Comparison of ENCODE assay signal across 14 cellular contexts in the genomic region with DNA sequence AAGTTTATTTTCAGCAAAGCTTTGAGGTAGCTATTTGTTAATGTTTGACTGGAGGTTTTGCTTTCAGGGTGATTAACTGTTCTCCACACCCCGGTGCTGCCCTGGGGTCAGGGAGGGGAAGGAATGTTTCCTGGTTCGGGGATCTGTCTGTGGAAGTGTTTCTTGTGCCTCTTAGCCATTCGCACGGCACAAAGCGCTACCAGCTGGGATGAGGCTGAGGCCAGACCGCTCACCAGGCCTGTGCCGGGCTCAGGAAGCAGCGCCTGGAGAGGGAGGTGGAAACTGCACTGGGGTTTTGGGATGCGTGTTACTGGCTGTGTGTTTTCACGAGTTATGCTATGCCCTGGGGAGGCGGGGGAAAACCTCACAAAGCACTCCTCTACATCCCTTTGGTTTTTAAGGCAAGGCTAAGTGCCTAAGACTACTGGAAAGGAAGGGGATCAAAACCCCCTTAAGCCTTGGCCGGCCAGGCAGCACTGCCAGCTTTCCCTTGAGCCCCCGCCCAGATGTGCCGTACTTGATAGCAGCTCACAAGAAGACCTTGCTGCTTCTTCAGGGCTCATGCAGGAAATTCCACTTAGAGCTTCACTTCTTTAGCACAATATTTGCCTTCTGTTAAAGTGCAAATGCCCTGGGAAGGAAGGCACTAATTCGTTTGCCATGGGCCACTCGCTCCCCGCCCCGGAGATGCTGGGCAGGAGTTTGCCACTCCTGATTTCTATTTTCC.
DNase-seq lines count a peak whose midpoint lies in the region; ATAC-seq and TF ChIP-seq lines count a peak whose summit lies in the region.
"Had no signal": no experiment of that assay in that cellular context is flagged by ENCODE, and none has a peak within 500 bp of the region (broad histone marks: within the 10 kb centered on the region; RNA-seq: fewer than 3 reads in every experiment).

No MANE protein-coding gene starts in this region.

- no peak overlapping the region for H3K9ac ChIP-seq in trophoblast cell (ENCODE audit: low read length)

- WGBS in trophoblast cell (ENCODE audit: extremely low coverage, insufficient coverage, insufficient read length): no CpG with 5 or more reads among the region's 18 CpGs

- no peak overlapping the region for H3K4ac ChIP-seq in trophoblast cell (ENCODE audit: low read depth, low read length)

- no peak overlapping the region for H4K8ac ChIP-seq in trophoblast cell (ENCODE audit: low read depth, low read length)

- H3K79me2 ChIP-seq in trophoblast cell (ENCODE audit: control insufficient read depth, insufficient read depth, low read length, poor library complexity): no peaks in the 10 kb centered on the region

- CTCF ChIA-PET in Calu3 (lab: Charles Lee): interaction anchor here (1.2 kb wide), 1 partner anchor 11 kb away, joined by 3 read pairs; no protein-coding TSS in a partner anchor

- no peak overlapping the region for H3K23ac ChIP-seq in trophoblast cell (ENCODE audit: low read length)

- no peaks in the 10 kb centered on the region for H3K36me3 Mint-ChIP-seq in Calu3 (ENCODE audit: insufficient read depth, unreplicated experiment)
- H3K36me3 Mint-ChIP-seq: naive thymus-derived CD4-positive, alpha-beta T cell had no signal

- H4K12ac ChIP-seq in trophoblast cell (ENCODE audit: low read depth, low read length): no peak overlapping the region

- H3K27ac ChIP-seq in trophoblast cell (ENCODE audit: low read depth, low read length): no peak overlapping the region

- no peak overlapping the region for H4K91ac ChIP-seq in trophoblast cell (ENCODE audit: low read depth, low read length)

- H3K27me3 Mint-ChIP-seq in Calu3 (ENCODE audit: unreplicated experiment): peaks cover 40% of the 10 kb centered on the region

- peak overlapping the region; percentile 22 for H3K4me3 Mint-ChIP-seq in Calu3 (ENCODE audit: low read depth, unreplicated experiment)
- H3K4me3 Mint-ChIP-seq: activated T-cell treated with anti-CD3 and anti-CD28 coated beads, Interleukin-2, amount 50 U/mL, for 24 hours; B cell; naive thymus-derived CD4-positive, alpha-beta T cell had no signal

- H3K14ac ChIP-seq in trophoblast cell (ENCODE audit: low read length): no peak overlapping the region

- no peak overlapping the region for H2BK12ac ChIP-seq in trophoblast cell (ENCODE audit: low read length)

- peaks cover 0 to 3% of the 10 kb centered on the region in 2 experiments for H3K4me1 ChIP-seq in trophoblast cell (ENCODE audit: control insufficient read depth in 1 of 2, insufficient read depth in 2 of 2, low read length in 2 of 2)

- no peaks in the 10 kb centered on the region for H3K9me3 Mint-ChIP-seq in Calu3 (ENCODE audit: low read depth, unreplicated experiment)
- H3K9me3 Mint-ChIP-seq: activated T-cell treated with anti-CD3 and anti-CD28 coated beads, Interleukin-2, amount 50 U/mL, for 24 hours had no signal

- H3K9me3 ChIP-seq in trophoblast cell (ENCODE audit: insufficient read depth, low read depth, low read length): peaks cover 5% of the 10 kb centered on the region
- H3K9me3 ChIP-seq: HAP-1 had no signal

- no peaks in the 10 kb centered on the region for H3K27me3 ChIP-seq in trophoblast cell (ENCODE audit: insufficient read depth, low read length)

- H2AK5ac ChIP-seq in trophoblast cell (ENCODE audit: low read length): no peak overlapping the region

- H3K79me1 ChIP-seq in trophoblast cell (ENCODE audit: low read length): no peaks in the 10 kb centered on the region

- no TSS peak for BruUV-seq in Calu3 (replicated peaks; lab: Mats Ljungman, UMichigan)

- H2AFZ ChIP-seq in trophoblast cell (ENCODE audit: insufficient read depth, low read length, poor library complexity): no peak overlapping the region

- H3K27ac Mint-ChIP-seq in Calu3 (ENCODE audit: unreplicated experiment): no peak overlapping the region
- H3K27ac Mint-ChIP-seq: activated T-cell treated with anti-CD3 and anti-CD28 coated beads, Interleukin-2, amount 50 U/mL, for 24 hours; B cell; naive thymus-derived CD4-positive, alpha-beta T cell had no signal

- no peak overlapping the region for H3K18ac ChIP-seq in trophoblast cell (ENCODE audit: low read length)

- intact Hi-C loops in Calu3 (cut with micrococcal nuclease; ENCODE audit: unreplicated experiment): loop anchor here (10.0 kb wide), 1 partner anchor 104 kb away; no protein-coding TSS in a partner anchor

- no peak for TF ChIP-seq CTCF in Calu3 (IDR thresholded peaks at IDR 0.05; ENCODE audit: unreplicated experiment)
- no peak for TF ChIP-seq CTCF in epithelial cell of esophagus (IDR thresholded peaks at IDR 0.05; ENCODE audit: insufficient read depth, low read depth, low read length, missing control alignments)

- DNase-seq in Calu3 (peak; percentile 39), epithelial cell of esophagus (ENCODE audit: low read depth) (peak; percentile 59), mucosa of gallbladder (ENCODE audit: low spot score) (peak; percentile 75), iPS-NIHi11 (ENCODE audit: low spot score) (no peak), trophoblast cell (no peak), NCI-H187 treated with DMSO at 0.1 percent for 48 hours (lab: John Stamatoyannopoulos, UW) (no peak)
- DNase-seq in effector CD8-positive, alpha-beta T cell (lab: John Stamatoyannopoulos, UW): no peak
- DNase-seq: activated T-cell treated with anti-CD3 and anti-CD28 coated beads, Interleukin-2, amount 50 U/mL, for 24 hours; effector CD4-positive, alpha-beta T cell; naive thymus-derived CD4-positive, alpha-beta T cell; NCI-H510A had no signal

- no peak overlapping the region for H3K4me2 ChIP-seq in trophoblast cell (ENCODE audit: low read length)

- ATAC-seq in HG03097 (IDR thresholded peaks at IDR 0.05; ENCODE audit: low FRiP score, unreplicated experiment): peak; percentile 60
- ATAC-seq: naive thymus-derived CD4-positive, alpha-beta T cell had no signal

- H3K36me3 ChIP-seq in trophoblast cell (ENCODE audit: control insufficient read depth in 1 of 2, insufficient read depth in 2 of 2, low read length in 2 of 2): no peaks in the 10 kb centered on the region
- H3K36me3 ChIP-seq: HAP-1 had no signal

- H3K4me1 Mint-ChIP-seq in Calu3 (ENCODE audit: low read depth, unreplicated experiment): peaks cover 18% of the 10 kb centered on the region
- H3K4me1 Mint-ChIP-seq: B cell had no signal

- H3K4me3 ChIP-seq in epithelial cell of esophagus (ENCODE audit: low read length) (no peak overlapping the region), trophoblast cell (ENCODE audit: low read depth, low read length) (no peak overlapping the region)
- H3K4me3 ChIP-seq: HAP-1 had no signal

- no peak overlapping the region for H2BK5ac ChIP-seq in trophoblast cell (ENCODE audit: low read depth, low read length, poor library complexity)

- H2BK120ac ChIP-seq in trophoblast cell (ENCODE audit: insufficient read depth, low read length, poor library complexity): no peak overlapping the region

Comparison
In these comparisons a context has a peak if more than half of its experiments do, and no peak if none do; other contexts are left out.
1. DNase-seq: peak in Calu3 (single experiment), epithelial cell of esophagus (single experiment) and mucosa of gallbladder (single experiment); none in effector CD8-positive, alpha-beta T cell (single experiment), iPS-NIHi11 (single experiment), trophoblast cell (0 of 2) and NCI-H187 treated with DMSO at 0.1 percent for 48 hours (single experiment).